In genomic region chrX:14029425-14030247, GRCh38 we compare ENCODE assay signal across 8 cellular contexts. TPM values are rescaled to one million over a fixed set of nuclear protein-coding genes. Genes with fewer than 3 reads are reported as not detected.
DNase-seq lines count a peak whose midpoint lies in the region; ATAC-seq and TF ChIP-seq lines count a peak whose summit lies in the region.

Gene GEMIN8, minus strand, starts transcription at chrX:14029892. Its CDS starts 8,414 bp downstream, at chrX:14021478.

- intact Hi-C loops in stomach (cut with DNase I; ENCODE audit: low total_unique reads), result loop anchor here (10.0 kb wide), 1 partner anchor 385 kb away; no protein-coding TSS in a partner anchor

- H3K4me1 ChIP-seq in GM23338 (ENCODE audit: insufficient read depth) (peaks cover 28% of the 10 kb centered on the region), stomach (peaks cover 0 to 40% (median 17%) of the 10 kb centered on the region in 4 donors)

- peaks cover 2% of the 10 kb centered on the region for H3K27me3 Mint-ChIP-seq in GM23338 (ENCODE audit: insufficient read depth, low read depth, poor library complexity)

- peaks cover 2% of the 10 kb centered on the region; the same call in 1 of the 3 replicates for H3K36me3 Mint-ChIP-seq in GM23338 (ENCODE audit: low read depth)

- WGBS in stomach, 5 donors, result 0 to 11% (median 0%) methylated on average over 13 to 71 of the region's 71 CpGs

- no peaks in the 10 kb centered on the region for H3K9me3 Mint-ChIP-seq in GM23338

- H3K4me1 Mint-ChIP-seq in GM23338, result peaks cover 36% of the 10 kb centered on the region

- H3K4me2 ChIP-seq in GM23338 (peak within 1 kb of the TSS; percentile 77), neural cell (ENCODE audit: low read length) (peak within 1 kb of the TSS; percentile 70)

- no peaks in the 10 kb centered on the region for H4K20me1 ChIP-seq in GM23338 (replicated peaks; ENCODE audit: insufficient read depth)
- no peaks in the 10 kb centered on the region for H4K20me1 ChIP-seq in neural cell (ENCODE audit: insufficient read depth)

- peak; percentile 81 for TF ChIP-seq POLR2A in Raji (IDR thresholded peaks at IDR 0.05; ENCODE audit: insufficient read depth, low read depth, low read length)
- no peak for TF ChIP-seq POLR2A in stomach (IDR thresholded peaks at IDR 0.05)

- H3K9me2 ChIP-seq in GM23338 (ENCODE audit: insufficient read depth), result no peaks in the 10 kb centered on the region
- H3K9me2 ChIP-seq in neural cell (ENCODE audit: insufficient read depth, low read length), result no peaks in the 10 kb centered on the region

- H3K4me3 ChIP-seq in GM23338, result peak within 1 kb of the TSS; percentile 51
- H3K4me3 ChIP-seq in LNCaP clone FGC (ENCODE audit: low read depth, low read length), result peak within 1 kb of the TSS; percentile 71
- H3K4me3 ChIP-seq in fibroblast of villous mesenchyme (ENCODE audit: low read depth, low read length), result peak within 1 kb of the TSS; percentile 61
- H3K4me3 ChIP-seq in neural cell (ENCODE audit: low read length), result peak within 1 kb of the TSS; percentile 72
- peak within 1 kb of the TSS; percentile 55 to 65 (median 64) for H3K4me3 ChIP-seq in stomach

- H3K27ac ChIP-seq in GM23338 (ENCODE audit: low read depth) (peak within 1 kb of the TSS; percentile 87), neural cell (ENCODE audit: low read length) (peak within 1 kb of the TSS; percentile 78), stomach (peak within 1 kb of the TSS; percentile 88 to 94 (median 90))

- peak within 1 kb of the TSS; percentile 77 for H3K9ac ChIP-seq in neural cell (ENCODE audit: low read length)

- H3F3A ChIP-seq in GM23338 (replicated peaks; ENCODE audit: low read depth) (no peaks in the 10 kb centered on the region), neural cell (ENCODE audit: insufficient read depth, low read length, poor library complexity, severe bottlenecking) (no peaks in the 10 kb centered on the region)

- H2AFZ ChIP-seq in GM23338, result peak within 1 kb of the TSS; percentile 5; the same call in 1 of the 2 replicates
- H2AFZ ChIP-seq in neural cell (ENCODE audit: low read depth, low read length), result peak within 1 kb of the TSS; percentile 56

- peak within 1 kb of the TSS; percentile 91 for H3K4me3 Mint-ChIP-seq in GM23338

- TF ChIP-seq EP300 in neural cell (conservative IDR thresholded peaks at IDR 0.05; ENCODE audit: poor library complexity, severe bottlenecking) (peak; percentile 38), stomach (IDR thresholded peaks at IDR 0.05) (no peak)

- H3K9me3 ChIP-seq in neural cell (ENCODE audit: low read length), result no peaks in the 10 kb centered on the region
- H3K9me3 ChIP-seq in stomach, result no peaks in the 10 kb centered on the region

- peak; percentile 85 for ATAC-seq in GM23338

- H3K36me3 ChIP-seq in GM23338 (ENCODE audit: insufficient read depth) (no peaks in the 10 kb centered on the region), neural cell (ENCODE audit: insufficient read depth, low read length) (no peaks in the 10 kb centered on the region), stomach (no peaks in the 10 kb centered on the region)

- peak; percentile 33 for TF ChIP-seq RAD21 in neural cell (conservative IDR thresholded peaks at IDR 0.05)

- TF ChIP-seq CTCF in GM23338 (conservative IDR thresholded peaks at IDR 0.05; ENCODE audit: low read depth in 2 of 2), result no peak
- no peak for TF ChIP-seq CTCF in LNCaP clone FGC (IDR thresholded peaks at IDR 0.05; ENCODE audit: control insufficient read depth, extremely low read depth, insufficient read depth)
- TF ChIP-seq CTCF in fibroblast of villous mesenchyme (IDR thresholded peaks at IDR 0.05; ENCODE audit: insufficient read depth, low read depth, low read length), result no peak
- TF ChIP-seq CTCF in neural cell (IDR thresholded peaks at IDR 0.05; ENCODE audit: poor library complexity, severe bottlenecking), result no peak
- no peak for TF ChIP-seq CTCF in stomach (IDR thresholded peaks at IDR 0.05)

- DNase-seq in Daoy (ENCODE audit: low read depth), result peak; percentile 91
- peak; percentile 81 for DNase-seq in GM23338 (ENCODE audit: low spot score)
- peak; percentile 50 for DNase-seq in LNCaP clone FGC (ENCODE audit: low read depth)
- peak; percentile 95 for DNase-seq in activated effector memory CD4-positive, alpha-beta T cell treated with anti-CD3 and anti-CD28 coated beads, Interleukin-2, amount 50 U/mL, for 16 hours
- DNase-seq in fibroblast of villous mesenchyme (ENCODE audit: low read depth), result peak; percentile 92
- peak; percentile 88 for DNase-seq in stomach

- H3K27ac Mint-ChIP-seq in GM23338, result peak within 1 kb of the TSS; percentile 97

- H3K27me3 ChIP-seq in GM23338 (ENCODE audit: insufficient read depth) (no peaks in the 10 kb centered on the region), neural cell (ENCODE audit: insufficient read depth, low read depth, low read length) (no peaks in the 10 kb centered on the region), stomach (peaks cover 0 to 11% (median 0%) of the 10 kb centered on the region in 3 donors)

- H3K79me2 ChIP-seq in GM23338 (replicated peaks; ENCODE audit: insufficient read depth), result peaks cover 22% of the 10 kb centered on the region
- no peaks in the 10 kb centered on the region for H3K79me2 ChIP-seq in neural cell (replicated peaks; ENCODE audit: insufficient read depth, low read length)

TF ChIP-seq in GM23338, 12 proteins besides CTCF, POLR2A, EP300 and RAD21 (continues in another document):
- TF ChIP-seq EZH2 (IDR thresholded peaks at IDR 0.05; ENCODE audit: low read depth, unreplicated experiment) (no peak), CREB1 (CRISPR knock-in tag; IDR thresholded peaks at IDR 0.05; ENCODE audit: low read depth) (peak; percentile 85), EZH2phosphoT487 (IDR thresholded peaks at IDR 0.05; ENCODE audit: unreplicated experiment) (no peak), ZNF331 (CRISPR knock-in tag; IDR thresholded peaks at IDR 0.05; ENCODE audit: low read depth) (no peak), NANOG (IDR thresholded peaks at IDR 0.05; ENCODE audit: borderline replicate concordance) (no peak)

TF ChIP-seq in neural cell, 6 proteins besides CTCF, POLR2A, EP300 and RAD21:
- TF ChIP-seq EZH2 (IDR thresholded peaks at IDR 0.05; ENCODE audit: borderline replicate concordance, insufficient read depth, low read length, poor library complexity, severe bottlenecking) (no peak), SMC3 (conservative IDR thresholded peaks at IDR 0.05; ENCODE audit: poor library complexity) (peak; percentile 33), MXI1 (conservative IDR thresholded peaks at IDR 0.05; ENCODE audit: poor library complexity, severe bottlenecking) (peak; percentile 93), REST (IDR thresholded peaks at IDR 0.05; ENCODE audit: borderline replicate concordance) (no peak), TAF1 (IDR thresholded peaks at IDR 0.05; ENCODE audit: low read depth) (no peak), POLR2AphosphoS5 (IDR thresholded peaks at IDR 0.05) (no peak)

RNA-seq across cellular contexts. Expression of gene GEMIN8, which starts in this region (rescaled TPM):
- total RNA-seq in Daoy (2014; rRNA removed; shearing (Covaris generic)), result 3.1 and 6.9 TPM in 2 replicates
- total RNA-seq in GM23338 (2014; rRNA removed; shearing (Covaris generic)), result 16.5 and 19.4 TPM in 2 replicates
- polyA plus RNA-seq in GM23338 (2016; fragmentation: Nextera tagmentation; extraction: Ambion mirVana) (16.7 and 19.9 TPM in 2 replicates), neural cell (26.1 and 40.0 TPM in 2 replicates), stomach (10 to 100 TPM; 13.7 to 18.8 (median 17.3) TPM)
- total RNA-seq in fibroblast of villous mesenchyme (9.3 and 10.4 TPM in 2 replicates), stomach (10 to 100 TPM in 3 of 5 donors, 1 to 10 TPM in 2; 4.3 to 33.5 (median 10.5) TPM)
- 15.3 and 19.1 TPM in 2 replicates for polyA minus RNA-seq in neural cell

Comparison
In these comparisons a context has a peak if more than half of its experiments do, and no peak if none do; other contexts are left out.
1. Peak in every context shown above with its lines: DNase-seq, ATAC-seq, H3K4me3 ChIP-seq and H3K27ac ChIP-seq.